16 cellular contexts compared by ENCODE assay signal in the genomic region with DNA sequence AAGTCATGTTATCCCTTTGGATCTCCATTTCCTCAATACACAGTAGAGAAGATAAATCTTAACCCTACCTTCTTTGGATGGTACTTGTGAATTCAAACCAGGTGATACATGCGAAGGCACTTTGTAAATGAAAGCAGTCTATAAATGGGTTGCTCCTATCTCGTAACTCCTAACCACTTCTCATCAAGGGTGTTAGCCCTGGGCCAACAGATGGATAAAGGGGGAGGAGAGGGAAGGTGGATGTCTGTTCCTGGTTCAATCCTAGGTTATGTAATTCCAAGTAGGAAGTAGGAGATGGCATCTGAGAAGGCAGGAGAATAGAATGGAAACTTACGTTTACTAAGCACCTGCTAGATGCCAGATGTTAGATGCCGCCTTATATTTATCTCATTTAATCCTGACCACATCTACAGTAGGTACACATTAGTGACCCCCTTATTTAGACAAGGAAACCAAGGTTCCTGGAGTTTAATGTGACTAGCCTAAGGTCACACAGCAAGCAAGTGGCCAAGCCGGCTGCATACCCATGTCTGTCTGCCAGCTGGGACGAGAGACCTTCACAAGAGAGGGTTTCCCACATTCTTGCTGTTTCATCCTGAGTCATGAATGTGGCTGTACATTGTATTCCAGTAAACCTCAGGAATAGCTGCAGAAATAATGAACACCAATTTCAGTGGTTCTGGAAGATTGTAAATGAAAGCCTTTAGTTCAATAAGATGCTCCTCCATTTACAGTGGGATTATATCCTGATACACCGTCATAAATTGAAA. TPM values are rescaled to one million over a fixed set of nuclear protein-coding genes. Genes with fewer than 3 reads are reported as not detected.
"Had no signal": no experiment of that assay in that cellular context is flagged by ENCODE, and none has a peak within 500 bp of the region (broad histone marks: within the 10 kb centered on the region; RNA-seq: fewer than 3 reads in every experiment).

No MANE protein-coding gene starts in this region.

- DNase-seq: activated B cell treated with CpG ODN at 0.5 μM for 24 hours; activated CD4-positive, alpha-beta memory T cell treated with anti-CD3 and anti-CD28 coated beads, Interleukin-2, amount 10 ng/mL, durations not matched to agents 7 days and 5 days; activated CD4-positive, alpha-beta T cell treated with anti-CD3 and anti-CD28 coated beads for 48 hours; activated CD8-positive, alpha-beta memory T cell treated with anti-CD3 and anti-CD28 coated beads, Interleukin-2, amount 10 ng/mL, durations not matched to agents 7 days and 5 days; cerebellar nuclear complex; cortex of kidney; esophagus squamous epithelium; islet precursor cell; occipital lobe; retina; stimulated activated CD4-positive, alpha-beta T cell treated with anti-CD3 and anti-CD28 coated beads, Interleukin-2, amount 100 ng/mL, for 24 hours; T-cell; transverse colon had no signal

- H3K4me1 ChIP-seq: esophagus squamous epithelium, transverse colon, vagina had no signal

- ATAC-seq: activated CD8-positive, alpha-beta memory T cell treated with anti-CD3 and anti-CD28 coated beads, Interleukin-2, amount 10 ng/mL, durations not matched to agents 7 days and 5 days; T-cell had no signal

- H3K27me3 ChIP-seq: esophagus squamous epithelium, transverse colon, vagina had no signal

- H3K4me3 ChIP-seq: esophagus squamous epithelium, lung, transverse colon, vagina had no signal

- H3K27ac ChIP-seq: esophagus squamous epithelium, transverse colon, vagina had no signal

- H3K9me3 ChIP-seq: esophagus squamous epithelium, transverse colon, vagina had no signal

- H3K36me3 ChIP-seq: esophagus squamous epithelium, transverse colon, vagina had no signal

RNA-seq across cellular contexts. Expression of a gene that starts 47.7 kb away (rescaled TPM):
- total RNA-seq: activated B cell treated with CpG ODN at 0.5 μM for 24 hours; activated CD4-positive, alpha-beta memory T cell treated with anti-CD3 and anti-CD28 coated beads, Interleukin-2, amount 10 ng/mL, durations not matched to agents 7 days and 5 days; activated CD8-positive, alpha-beta memory T cell treated with anti-CD3 and anti-CD28 coated beads, Interleukin-2, amount 10 ng/mL, durations not matched to agents 7 days and 5 days; esophagus squamous epithelium; fibroblast of villous mesenchyme; T-cell had no signal
